In genomic region chr1:177432897-177433296, GRCh38 we compare ENCODE assay signal across 13 cellular contexts.
DNase-seq lines count a peak whose midpoint lies in the region; ATAC-seq and TF ChIP-seq lines count a peak whose summit lies in the region.
"Had no signal": no experiment of that assay in that cellular context is flagged by ENCODE, and none has a peak within 500 bp of the region (broad histone marks: within the 10 kb centered on the region; RNA-seq: fewer than 3 reads in every experiment).

No MANE protein-coding gene starts in this region.

- H3K79me2 ChIP-seq in OCI-LY7 (ENCODE audit: insufficient read depth, low read depth, low read length): no peaks in the 10 kb centered on the region

- peaks cover 0 to 7% (median 0%) of the 10 kb centered on the region in 9 donors for H3K9me3 Mint-ChIP-seq in naive thymus-derived CD8-positive, alpha-beta T cell

- no peaks in the 10 kb centered on the region for H3K4me1 ChIP-seq in OCI-LY7 (ENCODE audit: insufficient read depth, low read length, poor library complexity, severe bottlenecking)

- H2AFZ ChIP-seq in OCI-LY7 (ENCODE audit: low read length): no peak overlapping the region

- H3K4me3 Mint-ChIP-seq in naive thymus-derived CD8-positive, alpha-beta T cell: no peak overlapping the region

- no peak overlapping the region for H3K4me2 ChIP-seq in OCI-LY7 (ENCODE audit: low read length)

- intact Hi-C loops in OCI-LY7 (cut with micrococcal nuclease; ENCODE audit: unreplicated experiment): no loop called here

- no peaks in the 10 kb centered on the region for H3K9me3 ChIP-seq in OCI-LY7 (ENCODE audit: low read length)

- POLR2A ChIA-PET in OCI-LY7 (lab: Charles Lee): no interaction called here
- POLR2A ChIA-PET in naive thymus-derived CD8-positive, alpha-beta T cell (lab: Charles Lee): no interaction called here

- CTCF ChIA-PET in OCI-LY7 (lab: Charles Lee; ENCODE audit: unreplicated experiment): no interaction called here

- H3K27ac Mint-ChIP-seq in naive thymus-derived CD8-positive, alpha-beta T cell: no peak overlapping the region

- no peaks in the 10 kb centered on the region for H3K27me3 Mint-ChIP-seq in naive thymus-derived CD8-positive, alpha-beta T cell

- ATAC-seq in GM19351 (IDR thresholded peaks at IDR 0.05; ENCODE audit: unreplicated experiment) (peak; percentile 74), GM18867 (IDR thresholded peaks at IDR 0.05; ENCODE audit: unreplicated experiment) (no peak)
- ATAC-seq in naive thymus-derived CD8-positive, alpha-beta T cell: no peak
- ATAC-seq: right cardiac atrium had no signal

- H3K36me3 ChIP-seq in OCI-LY7 (ENCODE audit: insufficient read depth, low read length): no peaks in the 10 kb centered on the region

- H3K4me3 ChIP-seq in OCI-LY7 (ENCODE audit: low read depth, low read length, poor library complexity, severe bottlenecking): no peak overlapping the region
- H3K4me3 ChIP-seq in fibroblast of villous mesenchyme (ENCODE audit: low read depth, low read length): no peak overlapping the region

- no peaks in the 10 kb centered on the region for H3K4me1 Mint-ChIP-seq in naive thymus-derived CD8-positive, alpha-beta T cell

- no peaks in the 10 kb centered on the region for H3K9me2 ChIP-seq in OCI-LY7 (ENCODE audit: insufficient read depth, low read length)

- H4K20me1 ChIP-seq in OCI-LY7 (ENCODE audit: insufficient read depth, low read length): no peaks in the 10 kb centered on the region

- BruUV-seq in OCI-LY7 (replicated peaks; lab: Mats Ljungman, UMichigan): no TSS peak

- no peak for DNase-seq in AG09319 (ENCODE audit: extremely low read depth, low read depth)
- DNase-seq in OCI-LY7 (ENCODE audit: low spot score): peak; percentile 1
- no peak for DNase-seq in fibroblast of villous mesenchyme (ENCODE audit: low read depth)
- no peak for DNase-seq in naive thymus-derived CD8-positive, alpha-beta T cell
- DNase-seq in NCI-H446 (lab: John Stamatoyannopoulos, UW): no peak
- DNase-seq in stimulated activated CD4-positive, alpha-beta T cell treated with anti-CD3 and anti-CD28 coated beads, Interleukin-2, amount 100 ng/mL, for 24 hours: no peak
- DNase-seq: activated T-cell treated with anti-CD3 and anti-CD28 coated beads for 4 hours, anterior cingulate cortex, NCI-H2029 treated with DMSO at 0.1 percent for 48 hours, right cardiac atrium had no signal

- no peak overlapping the region for H3K27ac ChIP-seq in OCI-LY7 (ENCODE audit: low read depth, low read length, poor library complexity, severe bottlenecking)
- H3K27ac ChIP-seq: RWPE1 had no signal

- TF ChIP-seq CTCF in AG09319 (IDR thresholded peaks at IDR 0.05; ENCODE audit: low read depth, low read length): peak; percentile 10; the same call in 1 of the 2 replicates
- TF ChIP-seq CTCF in OCI-LY7 (conservative IDR thresholded peaks at IDR 0.05; ENCODE audit: low read length): peak; percentile 62
- peak; percentile 38 for TF ChIP-seq CTCF in fibroblast of villous mesenchyme (IDR thresholded peaks at IDR 0.05; ENCODE audit: insufficient read depth, low read depth, low read length)

- no peaks in the 10 kb centered on the region for H3K36me3 Mint-ChIP-seq in naive thymus-derived CD8-positive, alpha-beta T cell

Comparison
In these comparisons a context has a peak if more than half of its experiments do, and no peak if none do; other contexts are left out.
1. CTCF ChIP-seq: peak in every context shown above with its lines; median percentile 62 in OCI-LY7; 38 in fibroblast of villous mesenchyme; 10 in AG09319.